Comparison of ENCODE assay signal across 1 cellular context in genomic region chr11:67372232-67372992, GRCh38.
TF ChIP-seq lines count a peak whose summit lies in the region.

No MANE protein-coding gene starts in this region.

TF ChIP-seq in IMR-90, 13 proteins besides CTCF, POLR2A, EP300 and RAD21 (continued from another document):
- no peak; the same call in 1 of the 2 replicates for TF ChIP-seq MXI1 (IDR thresholded peaks at IDR 0.05; ENCODE audit: borderline replicate concordance, low read depth, low read length)
